Comparison of ENCODE assay signal across 14 cellular contexts in genomic region chr4:10656988-10657387, GRCh38. TPM values are rescaled to one million over a fixed set of nuclear protein-coding genes. Genes with fewer than 3 reads are reported as not detected.
DNase-seq lines count a peak whose midpoint lies in the region; ATAC-seq and TF ChIP-seq lines count a peak whose summit lies in the region.
"Had no signal": no experiment of that assay in that cellular context is flagged by ENCODE, and none has a peak within 500 bp of the region (broad histone marks: within the 10 kb centered on the region; RNA-seq: fewer than 3 reads in every experiment).

No MANE protein-coding gene starts in this region.

- no peak for DNase-seq in activated CD4-positive, alpha-beta T cell treated with anti-CD3 and anti-CD28 coated beads, Interleukin-2, amount 10 ng/mL, durations not matched to agents 24 days and 14 days
- DNase-seq in activated CD4-positive, alpha-beta T cell treated with anti-CD3 and anti-CD28 coated beads for 48 hours = no peak
- DNase-seq in PC-9 (peak; percentile 3 to 75), epithelial cell of prostate (ENCODE audit: low read depth, low spot score) (peak; percentile 64), renal cortical epithelial cell (ENCODE audit: low read depth) (peak; percentile 57)
- no peak for DNase-seq in stimulated activated naive CD4-positive, alpha-beta T cell (lab: John Stamatoyannopoulos, UW)
- DNase-seq: activated CD4-positive, alpha-beta T cell treated with anti-CD3 and anti-CD28 coated beads for 4 hours; activated gamma-delta T cell treated with Interleukin-2 at 50 U/mL for 16 hours; foreskin melanocyte; NCI-H146; SW 1271 had no signal

- ATAC-seq in GM18502 (IDR thresholded peaks at IDR 0.05; ENCODE audit: poor library complexity, unreplicated experiment) (no peak), HG03460 (IDR thresholded peaks at IDR 0.05; ENCODE audit: unreplicated experiment) (no peak)
- ATAC-seq: left lobe of liver had no signal

- peaks cover 11% of the 10 kb centered on the region; the same call in 1 of the 2 replicates for H3F3A ChIP-seq in PC-9 (ENCODE audit: insufficient read depth, low read depth)

- peak overlapping the region; percentile 53 for H3K4me3 Mint-ChIP-seq in activated CD4-positive, alpha-beta T cell treated with anti-CD3 and anti-CD28 coated beads, Interleukin-2, amount 10 ng/mL, durations not matched to agents 24 days and 14 days

- no TSS peak for BruUV-seq in PC-9 (replicated peaks; lab: Mats Ljungman, UMichigan)

- H3K36me3 Mint-ChIP-seq in activated CD4-positive, alpha-beta T cell treated with anti-CD3 and anti-CD28 coated beads, Interleukin-2, amount 10 ng/mL, durations not matched to agents 24 days and 14 days (ENCODE audit: low read depth) = peaks cover 5% of the 10 kb centered on the region

- no peaks in the 10 kb centered on the region for H3K79me2 ChIP-seq in PC-9 (ENCODE audit: low read depth)

- intact Hi-C loops in activated CD4-positive, alpha-beta T cell treated with anti-CD3 and anti-CD28 coated beads, Interleukin-2, amount 10 ng/mL, durations not matched to agents 24 days and 14 days (cut with micrococcal nuclease) = loop anchor here (1.0 to 10.0 kb wide), 8 partner anchors 14 to 818 kb away; no protein-coding TSS in a partner anchor
- intact Hi-C loops in PC-9 (cut with micrococcal nuclease; ENCODE audit: unreplicated experiment) = loop anchor here (5.0 kb wide), 1 partner anchor 35 kb away; no protein-coding TSS in a partner anchor

- peaks cover 16% of the 10 kb centered on the region for H3K9me3 Mint-ChIP-seq in activated CD4-positive, alpha-beta T cell treated with anti-CD3 and anti-CD28 coated beads, Interleukin-2, amount 10 ng/mL, durations not matched to agents 24 days and 14 days

- H3K4me3 ChIP-seq in PC-9 = no peak overlapping the region

- no peaks in the 10 kb centered on the region for H3K9me3 ChIP-seq in PC-9 (ENCODE audit: insufficient read depth, low read depth)

- peak overlapping the region; percentile 87 for H3K27ac Mint-ChIP-seq in activated CD4-positive, alpha-beta T cell treated with anti-CD3 and anti-CD28 coated beads, Interleukin-2, amount 10 ng/mL, durations not matched to agents 24 days and 14 days

- H3K27me3 Mint-ChIP-seq in activated CD4-positive, alpha-beta T cell treated with anti-CD3 and anti-CD28 coated beads, Interleukin-2, amount 10 ng/mL, durations not matched to agents 24 days and 14 days = no peaks in the 10 kb centered on the region

- peak overlapping the region; percentile 44 for H3K4me2 ChIP-seq in PC-9

- no peaks in the 10 kb centered on the region for H3K36me3 ChIP-seq in PC-9 (ENCODE audit: low read depth)

- POLR2A ChIA-PET in PC-9 (lab: Charles Lee; ENCODE audit: unreplicated experiment) = no interaction called here

- peaks cover 32% of the 10 kb centered on the region for H3K4me1 Mint-ChIP-seq in activated CD4-positive, alpha-beta T cell treated with anti-CD3 and anti-CD28 coated beads, Interleukin-2, amount 10 ng/mL, durations not matched to agents 24 days and 14 days

- H2AFZ ChIP-seq in PC-9 = no peak overlapping the region

- no peak for TF ChIP-seq CTCF in PC-9 (conservative IDR thresholded peaks at IDR 0.05)

- CTCF ChIA-PET in PC-9 (lab: Charles Lee) = no interaction called here

- H3K27ac ChIP-seq in PC-9 (peak overlapping the region; percentile 48), epithelial cell of prostate (no peak overlapping the region)

- no peaks in the 10 kb centered on the region for H4K20me1 ChIP-seq in PC-9 (ENCODE audit: insufficient read depth)

- no peaks in the 10 kb centered on the region for H3K27me3 ChIP-seq in PC-9 (ENCODE audit: insufficient read depth, low read depth)

- H3K4me1 ChIP-seq in PC-9 (replicated peaks; ENCODE audit: insufficient read depth) = peaks cover 21% of the 10 kb centered on the region

- H3K9me2 ChIP-seq in PC-9 (ENCODE audit: insufficient read depth) = no peaks in the 10 kb centered on the region

RNA-seq across cellular contexts. Expression of gene CLNK, which starts 27.6 kb away (rescaled TPM):
- 0.79 and 0.80 TPM in 2 replicates for total RNA-seq in activated CD4-positive, alpha-beta T cell treated with anti-CD3 and anti-CD28 coated beads, Interleukin-2, amount 10 ng/mL, durations not matched to agents 24 days and 14 days
- total RNA-seq in PC-9 (2021) (not detected in 2 replicates), renal cortical epithelial cell (not detected in 2 replicates)
- total RNA-seq: left lobe of liver had no signal

Comparison
In these comparisons a context has a peak if more than half of its experiments do, and no peak if none do; other contexts are left out.
1. DNase-seq: peak in PC-9 (2 of 2), epithelial cell of prostate (single experiment) and renal cortical epithelial cell (single experiment); none in activated CD4-positive, alpha-beta T cell treated with anti-CD3 and anti-CD28 coated beads, Interleukin-2, amount 10 ng/mL, durations not matched to agents 24 days and 14 days (single experiment), activated CD4-positive, alpha-beta T cell treated with anti-CD3 and anti-CD28 coated beads for 48 hours (single experiment) and stimulated activated naive CD4-positive, alpha-beta T cell (0 of 6).